18 cellular contexts compared by ENCODE assay signal in genomic region chr3:182479335-182479734, GRCh38.
DNase-seq lines count a peak whose midpoint lies in the region; FAIRE-seq and TF ChIP-seq lines count a peak whose summit lies in the region.
"Had no signal": no experiment of that assay in that cellular context is flagged by ENCODE, and none has a peak within 500 bp of the region (broad histone marks: within the 10 kb centered on the region; RNA-seq: fewer than 3 reads in every experiment).

No MANE protein-coding gene starts in this region.

- FAIRE-seq in HTR-8/SVneo (lab: Jason Lieb, UNC): no peak

- peak; percentile 58 for DNase-seq in DMS53 (lab: John Stamatoyannopoulos, UW)
- DNase-seq in DMS53 treated with DMSO at 0.1 percent for 48 hours (lab: John Stamatoyannopoulos, UW; ENCODE audit: unreplicated experiment): no peak
- peak; percentile 33 for DNase-seq in astrocyte of the spinal cord (ENCODE audit: low read depth, low spot score)
- DNase-seq in osteocyte (ENCODE audit: extremely low spot score, unreplicated experiment): no peak
- DNase-seq in erythroblast (lab: John Stamatoyannopoulos, UW): no peak
- no peak for DNase-seq in HTR-8/SVneo (ENCODE audit: insufficient read length, low spot score)
- DNase-seq in T1000 (lab: John Stamatoyannopoulos, UW): no peak
- DNase-seq: BE2C; Calu3; CD8-positive, alpha-beta memory T cell; H9; IMR-90; MM.1S; NCI-H2029 treated with DMSO at 0.1 percent for 48 hours; NCI-H446 treated with DMSO at 0.1 percent for 48 hours; NCI-H526 had no signal

- H3K27me3 Mint-ChIP-seq in osteocyte (ENCODE audit: unreplicated experiment): no peaks in the 10 kb centered on the region

- peak overlapping the region; percentile 87 for H3K27ac Mint-ChIP-seq in osteocyte (ENCODE audit: unreplicated experiment)
- H3K27ac Mint-ChIP-seq: CD14-positive monocyte; CD8-positive, alpha-beta memory T cell; GM23338; H9 had no signal

- TF ChIP-seq CTCF in astrocyte of the spinal cord (IDR thresholded peaks at IDR 0.05; ENCODE audit: low read depth, low read length) (no peak), osteocyte (IDR thresholded peaks at IDR 0.05) (no peak)

- peaks cover 47% of the 10 kb centered on the region for H3K4me1 Mint-ChIP-seq in osteocyte (ENCODE audit: unreplicated experiment)
- H3K4me1 Mint-ChIP-seq: CD14-positive monocyte; CD8-positive, alpha-beta memory T cell had no signal

- peak overlapping the region; percentile 3 for H3K4me3 Mint-ChIP-seq in osteocyte (ENCODE audit: unreplicated experiment)
- H3K4me3 Mint-ChIP-seq: CD14-positive monocyte; CD8-positive, alpha-beta memory T cell; GM23338; H9 had no signal

- in situ Hi-C loops in astrocyte of the spinal cord (cut with HindIII; ENCODE audit: low sequenced_read_pairs): no loop called here

- TF ChIP-seq POLR2A in erythroblast (IDR thresholded peaks at IDR 0.05; ENCODE audit: low read length): no peak

- peaks cover 3% of the 10 kb centered on the region for H3K36me3 Mint-ChIP-seq in osteocyte (ENCODE audit: unreplicated experiment)
- H3K36me3 Mint-ChIP-seq: CD14-positive monocyte; CD8-positive, alpha-beta memory T cell had no signal

- H3K4me3 ChIP-seq in astrocyte of the spinal cord (ENCODE audit: low read depth, low read length): no peak overlapping the region
- H3K4me3 ChIP-seq: GM23338 had no signal

- peaks cover 3% of the 10 kb centered on the region for H3K9me3 Mint-ChIP-seq in osteocyte (ENCODE audit: unreplicated experiment)
- H3K9me3 Mint-ChIP-seq: GM23338, H9 had no signal

Comparison
In these comparisons a context has a peak if more than half of its experiments do, and no peak if none do; other contexts are left out.
1. DNase-seq: peak in DMS53 (single experiment) and astrocyte of the spinal cord (single experiment); none in DMS53 treated with DMSO at 0.1 percent for 48 hours (single experiment), osteocyte (single experiment), erythroblast (0 of 2), HTR-8/SVneo (single experiment) and T1000 (single experiment).